19 cellular contexts compared by ENCODE assay signal in genomic region chrX:53738370-53738909, GRCh38.
"Had no signal": no experiment of that assay in that cellular context is flagged by ENCODE, and none has a peak within 500 bp of the region (broad histone marks: within the 10 kb centered on the region; RNA-seq: fewer than 3 reads in every experiment).

No MANE protein-coding gene starts in this region.

- H3K4me1 Mint-ChIP-seq: central memory CD8-positive, alpha-beta T cell; immature natural killer cell; naive B cell; neural progenitor cell had no signal

- H3K36me3 Mint-ChIP-seq: naive B cell, neural progenitor cell had no signal

- H3K27ac Mint-ChIP-seq: activated naive CD8-positive, alpha-beta T cell; immature natural killer cell; naive B cell; neural progenitor cell had no signal

- H3K9me3 Mint-ChIP-seq: central memory CD8-positive, alpha-beta T cell; immature natural killer cell had no signal

- ATAC-seq: foreskin keratinocyte, left lung, right lobe of liver, SK-N-SH treated with all-trans-retinoic acid at 6 μM for 48 hours had no signal

- H3K4me3 Mint-ChIP-seq: activated naive CD8-positive, alpha-beta T cell; central memory CD8-positive, alpha-beta T cell; immature natural killer cell; naive B cell; neural progenitor cell had no signal

- H3K27me3 Mint-ChIP-seq: activated naive CD8-positive, alpha-beta T cell; central memory CD8-positive, alpha-beta T cell had no signal

- DNase-seq: activated CD4-positive, alpha-beta T cell treated with anti-CD3 and anti-CD28 coated beads for 4 hours; activated CD8-positive, alpha-beta memory T cell treated with anti-CD3 and anti-CD28 coated beads for 24 hours; amniotic stem cell; effector memory CD4-positive, alpha-beta T cell; foreskin keratinocyte; glutamatergic neuron; immature natural killer cell; left lung; naive B cell; posterior cingulate gyrus; right lobe of liver; stimulated activated CD4-positive, alpha-beta T cell treated with anti-CD3 and anti-CD28 coated beads, Interleukin-1b, Interleukin-23, amount 100 ng/mL, for 48 hours; transverse colon; uterus; WERI-Rb-1 had no signal
